ENCODE assay signal across 1 cellular context in the genomic region with DNA sequence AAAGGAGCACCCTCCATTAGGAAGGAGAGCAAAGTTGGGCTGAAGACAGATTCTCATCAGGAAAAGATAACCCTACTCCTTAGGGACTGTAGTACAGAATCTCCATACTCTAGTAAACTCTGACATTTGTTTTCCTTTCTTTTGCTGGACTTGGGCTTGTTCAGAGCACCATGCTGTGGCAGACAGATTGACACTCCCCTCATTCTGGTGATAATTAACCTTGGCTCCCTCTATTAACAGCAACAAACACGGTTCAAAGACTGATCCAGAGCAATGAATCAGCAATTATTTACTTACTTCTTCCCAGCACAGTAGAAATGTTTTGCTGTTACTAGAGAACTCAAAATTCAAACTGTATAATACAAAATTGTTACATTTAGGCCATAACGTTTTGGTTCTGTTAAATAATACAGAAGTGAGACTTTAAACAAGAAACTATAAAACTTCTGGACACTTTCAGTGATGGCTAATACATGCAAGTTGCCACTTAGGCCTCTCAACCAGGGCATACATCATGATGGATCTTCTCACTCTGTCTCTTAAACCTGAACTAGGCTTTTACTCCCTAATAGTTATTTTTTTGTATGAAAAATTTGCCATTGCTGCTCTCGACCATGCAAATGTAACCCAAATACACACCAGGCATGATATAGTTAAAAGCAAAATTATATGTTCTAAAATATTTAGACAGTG.
TF ChIP-seq lines count a peak whose summit lies in the region.

No MANE protein-coding gene starts in this region.

TF ChIP-seq in SK-N-SH, 30 proteins besides CTCF, POLR2A, EP300 and RAD21 (continued from another document):
- TF ChIP-seq, protein P1, sequence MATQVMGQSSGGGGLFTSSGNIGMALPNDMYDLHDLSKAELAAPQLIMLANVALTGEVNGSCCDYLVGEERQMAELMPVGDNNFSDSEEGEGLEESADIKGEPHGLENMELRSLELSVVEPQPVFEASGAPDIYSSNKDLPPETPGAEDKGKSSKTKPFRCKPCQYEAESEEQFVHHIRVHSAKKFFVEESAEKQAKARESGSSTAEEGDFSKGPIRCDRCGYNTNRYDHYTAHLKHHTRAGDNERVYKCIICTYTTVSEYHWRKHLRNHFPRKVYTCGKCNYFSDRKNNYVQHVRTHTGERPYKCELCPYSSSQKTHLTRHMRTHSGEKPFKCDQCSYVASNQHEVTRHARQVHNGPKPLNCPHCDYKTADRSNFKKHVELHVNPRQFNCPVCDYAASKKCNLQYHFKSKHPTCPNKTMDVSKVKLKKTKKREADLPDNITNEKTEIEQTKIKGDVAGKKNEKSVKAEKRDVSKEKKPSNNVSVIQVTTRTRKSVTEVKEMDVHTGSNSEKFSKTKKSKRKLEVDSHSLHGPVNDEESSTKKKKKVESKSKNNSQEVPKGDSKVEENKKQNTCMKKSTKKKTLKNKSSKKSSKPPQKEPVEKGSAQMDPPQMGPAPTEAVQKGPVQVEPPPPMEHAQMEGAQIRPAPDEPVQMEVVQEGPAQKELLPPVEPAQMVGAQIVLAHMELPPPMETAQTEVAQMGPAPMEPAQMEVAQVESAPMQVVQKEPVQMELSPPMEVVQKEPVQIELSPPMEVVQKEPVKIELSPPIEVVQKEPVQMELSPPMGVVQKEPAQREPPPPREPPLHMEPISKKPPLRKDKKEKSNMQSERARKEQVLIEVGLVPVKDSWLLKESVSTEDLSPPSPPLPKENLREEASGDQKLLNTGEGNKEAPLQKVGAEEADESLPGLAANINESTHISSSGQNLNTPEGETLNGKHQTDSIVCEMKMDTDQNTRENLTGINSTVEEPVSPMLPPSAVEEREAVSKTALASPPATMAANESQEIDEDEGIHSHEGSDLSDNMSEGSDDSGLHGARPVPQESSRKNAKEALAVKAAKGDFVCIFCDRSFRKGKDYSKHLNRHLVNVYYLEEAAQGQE (IDR thresholded peaks at IDR 0.05; ENCODE audit: low read depth, low read length): no peak
- TF ChIP-seq TCF12 (IDR thresholded peaks at IDR 0.05) (no peak), GABPA (IDR thresholded peaks at IDR 0.05; ENCODE audit: low read depth) (no peak), GATA2 (CRISPR knock-in tag; IDR thresholded peaks at IDR 0.05) (no peak), FOSL2 (IDR thresholded peaks at IDR 0.05; ENCODE audit: borderline replicate concordance, low read depth) (no peak), EZH2phosphoT487 (IDR thresholded peaks at IDR 0.05; ENCODE audit: borderline replicate concordance, low read depth) (no peak)
- TF ChIP-seq, protein P2, sequence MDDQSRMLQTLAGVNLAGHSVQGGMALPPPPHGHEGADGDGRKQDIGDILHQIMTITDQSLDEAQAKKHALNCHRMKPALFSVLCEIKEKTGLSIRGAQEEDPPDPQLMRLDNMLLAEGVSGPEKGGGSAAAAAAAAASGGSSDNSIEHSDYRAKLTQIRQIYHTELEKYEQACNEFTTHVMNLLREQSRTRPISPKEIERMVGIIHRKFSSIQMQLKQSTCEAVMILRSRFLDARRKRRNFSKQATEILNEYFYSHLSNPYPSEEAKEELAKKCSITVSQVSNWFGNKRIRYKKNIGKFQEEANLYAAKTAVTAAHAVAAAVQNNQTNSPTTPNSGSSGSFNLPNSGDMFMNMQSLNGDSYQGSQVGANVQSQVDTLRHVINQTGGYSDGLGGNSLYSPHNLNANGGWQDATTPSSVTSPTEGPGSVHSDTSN (IDR thresholded peaks at IDR 0.05): no peak
